15 cellular contexts compared by ENCODE assay signal in the genomic region with DNA sequence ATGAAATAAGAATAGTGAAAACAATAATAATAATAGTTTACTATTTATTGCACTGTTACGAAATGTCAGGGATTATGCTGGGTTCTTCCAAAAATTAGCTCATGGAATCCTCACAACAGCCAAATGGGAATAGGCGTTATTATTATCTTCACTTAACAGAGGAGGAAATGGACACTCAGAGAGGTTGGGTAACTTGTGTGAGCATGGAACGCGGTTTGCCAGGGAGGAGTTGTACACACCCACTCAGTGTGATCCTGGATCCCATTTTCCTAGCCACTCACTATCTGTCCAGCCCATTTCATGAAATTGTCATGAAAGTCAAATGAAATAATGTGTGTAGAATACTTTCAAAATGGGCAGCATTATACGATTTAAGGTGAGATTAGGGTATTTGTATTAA. TPM values are rescaled to one million over a fixed set of nuclear protein-coding genes. Genes with fewer than 3 reads are reported as not detected.
"Had no signal": no experiment of that assay in that cellular context is flagged by ENCODE, and none has a peak within 500 bp of the region (broad histone marks: within the 10 kb centered on the region; RNA-seq: fewer than 3 reads in every experiment).

No MANE protein-coding gene starts in this region.

- H3K4me3 ChIP-seq: lung, mucosa of descending colon, right atrium auricular region, uterus had no signal

- H3K4me3 Mint-ChIP-seq: activated T-cell treated with anti-CD3 and anti-CD28 coated beads, Interleukin-2, amount 50 U/mL, for 4 hours; natural killer cell had no signal

- H3K27ac Mint-ChIP-seq: natural killer cell had no signal

- H3K27me3 ChIP-seq: right atrium auricular region, uterus had no signal

- H3K27ac ChIP-seq: uterus, VCaP had no signal

- H3K9me3 ChIP-seq: mucosa of descending colon, right atrium auricular region, uterus had no signal

- H3K9me3 Mint-ChIP-seq: activated T-cell treated with anti-CD3 and anti-CD28 coated beads, Interleukin-2, amount 50 U/mL, for 4 hours; natural killer cell had no signal

- DNase-seq: activated CD4-positive, alpha-beta T cell treated with anti-CD3 and anti-CD28 coated beads for 4 hours; activated gamma-delta T cell; activated T-cell treated with anti-CD3 and anti-CD28 coated beads, Interleukin-2, amount 50 U/mL, for 4 hours; cortex of kidney; effector CD8-positive, alpha-beta T cell; hypothalamus; mucosa of descending colon; natural killer cell; stimulated activated CD4-positive, alpha-beta T cell treated with anti-CD3 and anti-CD28 coated beads, Interleukin-4, amount 100 ng/mL, for 1 hour; uterus had no signal

- H3K36me3 ChIP-seq: uterus had no signal

- ATAC-seq: activated T-cell treated with anti-CD3 and anti-CD28 coated beads, Interleukin-2, amount 50 U/mL, for 4 hours; mucosa of descending colon; natural killer cell had no signal

RNA-seq across cellular contexts. Expression of gene TUBB1, which starts 33.6 kb away (rescaled TPM):
- total RNA-seq: activated CD8-positive, alpha-beta memory T cell treated with anti-CD3 and anti-CD28 coated beads for 36 hours; activated T-cell treated with anti-CD3 and anti-CD28 coated beads, Interleukin-2, amount 50 U/mL, for 4 hours; mucosa of descending colon; SK-MEL-5 had no signal
